8 cellular contexts compared by ENCODE assay signal in genomic region chr16:14268073-14268472, GRCh38.
"Had no signal": no experiment of that assay in that cellular context is flagged by ENCODE, and none has a peak within 500 bp of the region (broad histone marks: within the 10 kb centered on the region; RNA-seq: fewer than 3 reads in every experiment).

No MANE protein-coding gene starts in this region.

- H3K27ac Mint-ChIP-seq: HFFc6, IgD-negative memory B cell had no signal

- H3K9me3 ChIP-seq: HAP-1 had no signal

- H3K4me1 ChIP-seq: HAP-1 had no signal

- H3K4me3 Mint-ChIP-seq: HFFc6 had no signal

- H3K27me3 Mint-ChIP-seq: IgD-negative memory B cell had no signal

- ATAC-seq: HCT116 had no signal

- H3K4me1 Mint-ChIP-seq: IgD-negative memory B cell had no signal

- H3K4me3 ChIP-seq: GM23248, HAP-1 had no signal

- DNase-seq: GM23248, GOT3, H7, HFFc6, KG1 had no signal

- H3K9ac ChIP-seq: GM23248 had no signal

- H2AFZ ChIP-seq: GM23248 had no signal

- H3K27ac ChIP-seq: GM23248 had no signal
